ENCODE assay signal across 9 cellular contexts in the genomic region with DNA sequence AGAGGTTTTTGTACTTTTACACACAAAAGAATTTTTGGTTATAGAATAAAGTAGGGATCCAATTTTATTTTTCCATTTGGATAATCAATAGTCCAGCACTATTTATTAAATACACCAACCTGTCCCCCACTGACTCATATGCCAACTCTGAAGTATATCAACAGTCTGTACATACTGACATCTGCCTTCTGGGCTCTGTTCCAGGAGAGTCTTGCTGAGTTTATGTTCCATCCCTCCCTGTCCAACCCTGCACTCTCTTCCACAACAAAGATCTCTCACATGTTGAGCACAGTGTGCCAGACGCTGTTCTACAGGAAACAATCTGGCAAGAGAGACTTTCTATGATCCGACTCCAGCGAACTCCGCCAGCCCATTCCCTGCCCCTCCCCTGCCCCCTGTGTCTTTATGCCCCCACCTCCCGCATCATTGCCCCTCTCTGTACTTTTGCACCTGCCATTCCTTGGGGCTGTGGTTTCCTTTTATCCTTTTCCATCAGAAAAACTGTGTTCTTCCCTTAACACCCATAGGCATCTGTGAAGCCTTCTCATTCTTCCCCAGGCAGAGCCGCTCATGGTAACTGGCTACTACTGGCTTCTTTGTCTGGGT. TPM values are rescaled to one million over a fixed set of nuclear protein-coding genes. Genes with fewer than 3 reads are reported as not detected.
A peak's percentile ranks its signal among the peaks of the same experiment; 100 is the strongest.
DNase-seq lines count a peak whose midpoint lies in the region; ATAC-seq and TF ChIP-seq lines count a peak whose summit lies in the region.
"Had no signal": no experiment of that assay in that cellular context is flagged by ENCODE, and none has a peak within 500 bp of the region (broad histone marks: within the 10 kb centered on the region; RNA-seq: fewer than 3 reads in every experiment).

No MANE protein-coding gene starts in this region.

- H3K27ac ChIP-seq in PC-3 (ENCODE audit: low read length) (no peak overlapping the region), upper lobe of right lung (no peak overlapping the region)

- DNase-seq in Right ventricle myocardium superior (no peak), cardiac septum (ENCODE audit: low spot score) (no peak), PC-3 (peak; percentile 71), fibroblast of villous mesenchyme (ENCODE audit: low read depth) (peak; percentile 86), upper lobe of right lung (peak; percentile 12)
- no peak for DNase-seq in activated CD4-positive, alpha-beta T cell treated with anti-CD3 and anti-CD28 coated beads, Interleukin-2, amount 50 U/mL, for 48 hours
- DNase-seq in activated CD4-positive, alpha-beta memory T cell treated with anti-CD3 and anti-CD28 coated beads, Interleukin-2, amount 10 ng/mL, durations not matched to agents 7 days and 5 days: no peak

- peaks cover 7% of the 10 kb centered on the region for H3K9me3 Mint-ChIP-seq in activated CD4-positive, alpha-beta memory T cell treated with anti-CD3 and anti-CD28 coated beads, Interleukin-2, amount 10 ng/mL, durations not matched to agents 7 days and 5 days

- H3K9ac ChIP-seq in PC-3 (ENCODE audit: low read length): no peak overlapping the region

- no peaks in the 10 kb centered on the region for H3K79me2 ChIP-seq in PC-3 (ENCODE audit: low read length)

- H3K27me3 ChIP-seq in PC-3 (ENCODE audit: low read length) (no peaks in the 10 kb centered on the region), upper lobe of right lung (peaks cover 44% of the 10 kb centered on the region)

- H3K4me2 ChIP-seq in PC-3 (ENCODE audit: low read length): no peak overlapping the region

- TF ChIP-seq CTCF in PC-3 (conservative IDR thresholded peaks at IDR 0.05; ENCODE audit: low read depth, low read length) (no peak), fibroblast of villous mesenchyme (IDR thresholded peaks at IDR 0.05; ENCODE audit: insufficient read depth, low read depth, low read length) (no peak), upper lobe of right lung (IDR thresholded peaks at IDR 0.05) (no peak)

- ATAC-seq in Right ventricle myocardium superior (ENCODE audit: poor library complexity): peak; percentile 48
- peak; percentile 78 for ATAC-seq in PC-3
- peak; percentile 31 for ATAC-seq in upper lobe of right lung
- no peak for ATAC-seq in HG02610 (IDR thresholded peaks at IDR 0.05; ENCODE audit: unreplicated experiment)
- ATAC-seq: activated naive CD4-positive, alpha-beta T cell treated with anti-CD3 and anti-CD28 coated beads, Interleukin-2, amount 50 U/mL, for 72 hours had no signal

- no peak overlapping the region for H3K27ac Mint-ChIP-seq in activated CD4-positive, alpha-beta memory T cell treated with anti-CD3 and anti-CD28 coated beads, Interleukin-2, amount 10 ng/mL, durations not matched to agents 7 days and 5 days
- H3K27ac Mint-ChIP-seq: activated naive CD4-positive, alpha-beta T cell treated with anti-CD3 and anti-CD28 coated beads, Interleukin-2, amount 50 U/mL, for 72 hours had no signal

- no peaks in the 10 kb centered on the region for H3F3A ChIP-seq in PC-3 (ENCODE audit: low read length, unreplicated experiment)

- no peaks in the 10 kb centered on the region for H3K9me2 ChIP-seq in PC-3 (replicated peaks; ENCODE audit: low read length)

- H2AFZ ChIP-seq in PC-3 (ENCODE audit: low read length): no peak overlapping the region; the same call in 1 of the 2 replicates

- no peaks in the 10 kb centered on the region for H3K4me1 Mint-ChIP-seq in activated CD4-positive, alpha-beta memory T cell treated with anti-CD3 and anti-CD28 coated beads, Interleukin-2, amount 10 ng/mL, durations not matched to agents 7 days and 5 days

- CTCF ChIA-PET in PC-3 (lab: Charles Lee): no interaction called here
- CTCF ChIA-PET in activated CD4-positive, alpha-beta memory T cell treated with anti-CD3 and anti-CD28 coated beads, Interleukin-2, amount 10 ng/mL, durations not matched to agents 7 days and 5 days (lab: Charles Lee): no interaction called here

- no peaks in the 10 kb centered on the region for H4K20me1 ChIP-seq in PC-3 (ENCODE audit: low read length)

- no peak overlapping the region for H3K4me3 Mint-ChIP-seq in activated CD4-positive, alpha-beta memory T cell treated with anti-CD3 and anti-CD28 coated beads, Interleukin-2, amount 10 ng/mL, durations not matched to agents 7 days and 5 days

- H3K4me3 ChIP-seq in PC-3 (ENCODE audit: low read length) (no peak overlapping the region), fibroblast of villous mesenchyme (ENCODE audit: low read depth, low read length) (no peak overlapping the region), upper lobe of right lung (no peak overlapping the region)

- H3K27me3 Mint-ChIP-seq in activated CD4-positive, alpha-beta memory T cell treated with anti-CD3 and anti-CD28 coated beads, Interleukin-2, amount 10 ng/mL, durations not matched to agents 7 days and 5 days: peaks cover 48% of the 10 kb centered on the region

- no peaks in the 10 kb centered on the region for H3K36me3 Mint-ChIP-seq in activated CD4-positive, alpha-beta memory T cell treated with anti-CD3 and anti-CD28 coated beads, Interleukin-2, amount 10 ng/mL, durations not matched to agents 7 days and 5 days (ENCODE audit: low read depth)

- POLR2A ChIA-PET in PC-3 (lab: Charles Lee; ENCODE audit: unreplicated experiment): no interaction called here
- POLR2A ChIA-PET in activated CD4-positive, alpha-beta memory T cell treated with anti-CD3 and anti-CD28 coated beads, Interleukin-2, amount 10 ng/mL, durations not matched to agents 7 days and 5 days (lab: Charles Lee): no interaction called here

- H3K9me3 ChIP-seq in PC-3 (ENCODE audit: low read length) (no peaks in the 10 kb centered on the region), upper lobe of right lung (no peaks in the 10 kb centered on the region)

- H3K36me3 ChIP-seq in PC-3 (ENCODE audit: low read depth, low read length) (no peaks in the 10 kb centered on the region), upper lobe of right lung (no peaks in the 10 kb centered on the region)

- intact Hi-C loops in Right ventricle myocardium superior (cut with DNase I) (no loop called here), cardiac septum (cut with DNase I) (no loop called here), PC-3 (cut with micrococcal nuclease) (no loop called here), upper lobe of right lung (cut with DNase I) (no loop called here)

- peaks cover 6% of the 10 kb centered on the region; the same call in 1 of the 2 replicates for H3K4me1 ChIP-seq in PC-3 (ENCODE audit: insufficient read depth, low read length)
- H3K4me1 ChIP-seq in upper lobe of right lung: no peaks in the 10 kb centered on the region

- BruUV-seq in PC-3 (replicated peaks; lab: Mats Ljungman, UMichigan): no TSS peak

RNA-seq across cellular contexts. Expression of a gene that starts 3.3 kb away (rescaled TPM):
- total RNA-seq in Right ventricle myocardium superior (not detected), cardiac septum (not detected), PC-3 (2014; rRNA removed) (not detected in 2 replicates), fibroblast of villous mesenchyme (not detected in 2 replicates), upper lobe of right lung (not detected)
- not detected for total RNA-seq in activated CD4-positive, alpha-beta memory T cell treated with anti-CD3 and anti-CD28 coated beads, Interleukin-2, amount 10 ng/mL, durations not matched to agents 7 days and 5 days
- total RNA-seq: activated naive CD4-positive, alpha-beta T cell treated with anti-CD3 and anti-CD28 coated beads, Interleukin-2, amount 50 U/mL, for 72 hours had no signal

RNA-seq across cellular contexts. Expression of a gene that starts 46.3 kb away (rescaled TPM):
- not detected for total RNA-seq in Right ventricle myocardium superior
- not detected for total RNA-seq in cardiac septum
- total RNA-seq in PC-3 (2014; rRNA removed): not detected in 2 replicates
- not detected in 2 replicates for total RNA-seq in fibroblast of villous mesenchyme
- not detected for total RNA-seq in upper lobe of right lung
- not detected for total RNA-seq in activated CD4-positive, alpha-beta memory T cell treated with anti-CD3 and anti-CD28 coated beads, Interleukin-2, amount 10 ng/mL, durations not matched to agents 7 days and 5 days
- total RNA-seq: activated naive CD4-positive, alpha-beta T cell treated with anti-CD3 and anti-CD28 coated beads, Interleukin-2, amount 50 U/mL, for 72 hours had no signal

RNA-seq across cellular contexts. Expression of a gene that starts 49.9 kb away (rescaled TPM):
- 29.8 TPM for total RNA-seq in Right ventricle myocardium superior
- total RNA-seq in cardiac septum: 25.8 TPM
- 186 and 229 TPM in 2 replicates for total RNA-seq in PC-3 (2014; rRNA removed)
- 108 and 123 TPM in 2 replicates for total RNA-seq in fibroblast of villous mesenchyme
- total RNA-seq in upper lobe of right lung: 35.8 TPM
- total RNA-seq in activated CD4-positive, alpha-beta memory T cell treated with anti-CD3 and anti-CD28 coated beads, Interleukin-2, amount 10 ng/mL, durations not matched to agents 7 days and 5 days: 10 to 100 TPM; 50.6 to 51.6 TPM

Comparison
In these comparisons a context has a peak if more than half of its experiments do, and no peak if none do; other contexts are left out.
1. DNase-seq: peak in PC-3 (single experiment), fibroblast of villous mesenchyme (single experiment) and upper lobe of right lung (single experiment); none in Right ventricle myocardium superior (single experiment), cardiac septum (single experiment), activated CD4-positive, alpha-beta T cell treated with anti-CD3 and anti-CD28 coated beads, Interleukin-2, amount 50 U/mL, for 48 hours (0 of 2) and activated CD4-positive, alpha-beta memory T cell treated with anti-CD3 and anti-CD28 coated beads, Interleukin-2, amount 10 ng/mL, durations not matched to agents 7 days and 5 days (single experiment).